ENCODE assay signal across 23 cellular contexts in genomic region chr21:39924577-39925308, GRCh38. TPM values are rescaled to one million over a fixed set of nuclear protein-coding genes. Genes with fewer than 3 reads are reported as not detected.
DNase-seq lines count a peak whose midpoint lies in the region; ATAC-seq and TF ChIP-seq lines count a peak whose summit lies in the region.
"Had no signal": no experiment of that assay in that cellular context is flagged by ENCODE, and none has a peak within 500 bp of the region (broad histone marks: within the 10 kb centered on the region; RNA-seq: fewer than 3 reads in every experiment).

No MANE protein-coding gene starts in this region.

- no peak overlapping the region for H2BK120ac ChIP-seq in mesendoderm (ENCODE audit: low read depth, low read length)

- no peaks in the 10 kb centered on the region for H3K27me3 Mint-ChIP-seq in WTC11 (ENCODE audit: low read depth)
- H3K27me3 Mint-ChIP-seq: IgD-negative memory B cell had no signal

- no peaks in the 10 kb centered on the region for H3K36me3 ChIP-seq in mesendoderm (ENCODE audit: control insufficient read depth, insufficient read depth, low read length)
- H3K36me3 ChIP-seq: SJCRH30 had no signal

- H3K9ac ChIP-seq in mesendoderm (ENCODE audit: low read length) = no peak overlapping the region
- H3K9ac ChIP-seq: GM23248 had no signal

- TF ChIP-seq CTCF in WTC11 (IDR thresholded peaks at IDR 0.05) = no peak
- TF ChIP-seq CTCF in GM13976 (IDR thresholded peaks at IDR 0.05; ENCODE audit: borderline replicate concordance, control extremely low read depth, extremely low read depth, insufficient read depth, missing control alignments) = no peak

- H3K27ac Mint-ChIP-seq in WTC11 = peak overlapping the region; percentile 82; the same call in 1 of the 2 replicates
- H3K27ac Mint-ChIP-seq: CD14-positive monocyte, HFFc6, IgD-negative memory B cell had no signal

- no peak overlapping the region for H3K4me3 ChIP-seq in mesendoderm (ENCODE audit: low read length)
- H3K4me3 ChIP-seq: A549, GM23248, SJCRH30 had no signal

- H3K27me3 ChIP-seq in mesendoderm (ENCODE audit: insufficient read depth, low read length, poor library complexity) = no peaks in the 10 kb centered on the region
- H3K27me3 ChIP-seq: SJCRH30 had no signal

- H3K79me1 ChIP-seq in mesendoderm (ENCODE audit: low read length) = no peaks in the 10 kb centered on the region

- in situ Hi-C loops in GM13976 (cut with MboI; ENCODE audit: low sequenced_read_pairs, unreplicated experiment) = no loop called here

- no peaks in the 10 kb centered on the region for H3K36me3 Mint-ChIP-seq in WTC11
- H3K36me3 Mint-ChIP-seq: CD14-positive monocyte, IgD-negative memory B cell had no signal

- no peaks in the 10 kb centered on the region for H3K9me3 Mint-ChIP-seq in WTC11

- no peaks in the 10 kb centered on the region for H3K4me1 ChIP-seq in mesendoderm (ENCODE audit: control insufficient read depth, low read depth, low read length)
- H3K4me1 ChIP-seq: A549, Caco-2, SJCRH30 had no signal

- DNase-seq in COLO668 (lab: John Stamatoyannopoulos, UW; ENCODE audit: unreplicated experiment) (peak; percentile 47), HT-29 (ENCODE audit: low spot score) (peak; percentile 1), WTC11 (ENCODE audit: low spot score) (peak; percentile 47), mesendoderm (peak; percentile 66), kidney glomerular epithelial cell (lab: John Stamatoyannopoulos, UW) (no peak), GM13976 (ENCODE audit: low spot score) (no peak), HuH-7.5 (ENCODE audit: low spot score) (no peak)
- DNase-seq in activated CD4-positive, alpha-beta T cell treated with anti-CD3 and anti-CD28 coated beads for 1 hour = no peak
- DNase-seq: Caco-2, DMS79, GM23248, HFFc6, MV-4-11, NCI-H1417 treated with DMSO at 0.1 percent for 48 hours, NCI-H1930, NCI-H2171, NCI-H774, PC-3, SJCRH30 had no signal

- no peak overlapping the region for H3K4ac ChIP-seq in mesendoderm (ENCODE audit: low read depth, low read length)

- H3K4me3 Mint-ChIP-seq in WTC11 = no peak overlapping the region
- H3K4me3 Mint-ChIP-seq: CD14-positive monocyte, HFFc6, IgD-negative memory B cell had no signal

- H2AK5ac ChIP-seq in mesendoderm (ENCODE audit: low read length) = no peak overlapping the region

- peak; percentile 81 for ATAC-seq in WTC11
- ATAC-seq: A549, PC-3 had no signal

- H4K5ac ChIP-seq in mesendoderm (ENCODE audit: low read length) = no peak overlapping the region

- no peak overlapping the region for H3K18ac ChIP-seq in mesendoderm (ENCODE audit: low read length)

- no peaks in the 10 kb centered on the region for H3K79me2 ChIP-seq in mesendoderm (ENCODE audit: control insufficient read depth, insufficient read depth, low read length)

- no peak overlapping the region for H3K23ac ChIP-seq in mesendoderm (ENCODE audit: low read length)

- no peak overlapping the region for H3K4me2 ChIP-seq in mesendoderm (ENCODE audit: low read length)
- H3K4me2 ChIP-seq: A549 had no signal

- no peak overlapping the region for H2BK5ac ChIP-seq in mesendoderm (ENCODE audit: low read length)

- H3K4me1 Mint-ChIP-seq in WTC11 = peaks cover 15% of the 10 kb centered on the region
- H3K4me1 Mint-ChIP-seq: CD14-positive monocyte, IgD-negative memory B cell had no signal

- WGBS in mesendoderm (ENCODE audit: extremely low coverage, insufficient coverage, low lambda C conversion rate) = no CpG with 5 or more reads among the region's 8 CpGs

- no peak overlapping the region for H3K27ac ChIP-seq in mesendoderm (ENCODE audit: low read depth, low read length)
- H3K27ac ChIP-seq: A549, GM23248, SJCRH30 had no signal

- POLR2A ChIA-PET in WTC11 (lab: Charles Lee) = no interaction called here

- H4K8ac ChIP-seq in mesendoderm (ENCODE audit: low read depth, low read length) = no peak overlapping the region

- CTCF ChIA-PET in WTC11 (lab: Charles Lee) = interaction anchor here (1.0 to 2.4 kb wide), 5 partner anchors 16 to 196 kb away, joined by 3 to 14 read pairs (median 4); partner anchors contain the start of gene PCP4

- H3K56ac ChIP-seq in mesendoderm (ENCODE audit: low read length) = no peak overlapping the region

- no peak overlapping the region for H2BK15ac ChIP-seq in mesendoderm (replicated peaks; ENCODE audit: low read depth)

TF ChIP-seq in WTC11, 78 proteins besides CTCF, POLR2A, EP300 and RAD21:
- no peak for TF ChIP-seq ZSCAN18 (CRISPR knock-in tag; IDR thresholded peaks at IDR 0.05)
- TF ChIP-seq FOXP1 (CRISPR knock-in tag; IDR thresholded peaks at IDR 0.05; ENCODE audit: borderline replicate concordance) = no peak
- TF ChIP-seq RELA (CRISPR knock-in tag; IDR thresholded peaks at IDR 0.05; ENCODE audit: borderline replicate concordance) = no peak
- TF ChIP-seq, protein P1, sequence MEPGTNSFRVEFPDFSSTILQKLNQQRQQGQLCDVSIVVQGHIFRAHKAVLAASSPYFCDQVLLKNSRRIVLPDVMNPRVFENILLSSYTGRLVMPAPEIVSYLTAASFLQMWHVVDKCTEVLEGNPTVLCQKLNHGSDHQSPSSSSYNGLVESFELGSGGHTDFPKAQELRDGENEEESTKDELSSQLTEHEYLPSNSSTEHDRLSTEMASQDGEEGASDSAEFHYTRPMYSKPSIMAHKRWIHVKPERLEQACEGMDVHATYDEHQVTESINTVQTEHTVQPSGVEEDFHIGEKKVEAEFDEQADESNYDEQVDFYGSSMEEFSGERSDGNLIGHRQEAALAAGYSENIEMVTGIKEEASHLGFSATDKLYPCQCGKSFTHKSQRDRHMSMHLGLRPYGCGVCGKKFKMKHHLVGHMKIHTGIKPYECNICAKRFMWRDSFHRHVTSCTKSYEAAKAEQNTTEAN (CRISPR knock-in tag; IDR thresholded peaks at IDR 0.05) = no peak
- TF ChIP-seq ESRRA (CRISPR knock-in tag; IDR thresholded peaks at IDR 0.05; ENCODE audit: borderline replicate concordance) = no peak
- no peak for TF ChIP-seq TEAD4 (CRISPR knock-in tag; IDR thresholded peaks at IDR 0.05)
- TF ChIP-seq NFATC4 (CRISPR knock-in tag; IDR thresholded peaks at IDR 0.05) = no peak
- no peak for TF ChIP-seq ZNF232 (CRISPR knock-in tag; IDR thresholded peaks at IDR 0.05)
- TF ChIP-seq GTF2I (CRISPR knock-in tag; conservative IDR thresholded peaks at IDR 0.05) = no peak
- TF ChIP-seq ZNF317 (CRISPR knock-in tag; IDR thresholded peaks at IDR 0.05; ENCODE audit: borderline replicate concordance, low read depth) = no peak
- TF ChIP-seq KAT7 (CRISPR knock-in tag; IDR thresholded peaks at IDR 0.05; ENCODE audit: borderline replicate concordance) = no peak
- TF ChIP-seq ZNF671 (CRISPR knock-in tag; IDR thresholded peaks at IDR 0.05) = no peak
- no peak for TF ChIP-seq MXD4 (CRISPR knock-in tag; IDR thresholded peaks at IDR 0.05; ENCODE audit: borderline replicate concordance)

RNA-seq across cellular contexts. Expression of gene PCP4, which starts 57.5 kb away (rescaled TPM):
- not detected in 2 replicates for total RNA-seq in HT-29 (2014; rRNA removed; shearing (Covaris generic))
- 1.4 to 2.1 TPM (median 1.6 TPM) in 3 replicates for total RNA-seq in WTC11 (2021)
- polyA plus RNA-seq in mesendoderm (2013, experiment 1 of 2) = 1.6 TPM
- polyA plus RNA-seq in mesendoderm (2013, experiment 2 of 2) = 2.0 TPM
- total RNA-seq: GM23248, HFFc6, NCI-H460, PC-3 had no signal
- polyA plus RNA-seq: A549, CD14-positive monocyte, GM23248, IgD-negative memory B cell had no signal

Comparison
In these comparisons a context has a peak if more than half of its experiments do, and no peak if none do; other contexts are left out.
1. DNase-seq: peak in COLO668 (single experiment), HT-29 (single experiment), WTC11 (single experiment) and mesendoderm (single experiment); none in activated CD4-positive, alpha-beta T cell treated with anti-CD3 and anti-CD28 coated beads for 1 hour (single experiment), kidney glomerular epithelial cell (single experiment), GM13976 (single experiment) and HuH-7.5 (single experiment).